Comparison of ENCODE assay signal across 1 cellular context in genomic region chr2:120737802-120738516, GRCh38.
TF ChIP-seq lines count a peak whose summit lies in the region.

No MANE protein-coding gene starts in this region.

TF ChIP-seq in IMR-90, 13 proteins besides CTCF, POLR2A, EP300 and RAD21 (continued from another document):
- TF ChIP-seq USF2 (IDR thresholded peaks at IDR 0.05; ENCODE audit: low read depth, low read length) (no peak), MXI1 (IDR thresholded peaks at IDR 0.05; ENCODE audit: borderline replicate concordance, low read depth, low read length) (no peak), SMC3 (IDR thresholded peaks at IDR 0.05; ENCODE audit: low read depth, low read length) (no peak)
TF ChIP-seq in IMR-90: peak in this region for 0.
